17 cellular contexts compared by ENCODE assay signal in the genomic region with DNA sequence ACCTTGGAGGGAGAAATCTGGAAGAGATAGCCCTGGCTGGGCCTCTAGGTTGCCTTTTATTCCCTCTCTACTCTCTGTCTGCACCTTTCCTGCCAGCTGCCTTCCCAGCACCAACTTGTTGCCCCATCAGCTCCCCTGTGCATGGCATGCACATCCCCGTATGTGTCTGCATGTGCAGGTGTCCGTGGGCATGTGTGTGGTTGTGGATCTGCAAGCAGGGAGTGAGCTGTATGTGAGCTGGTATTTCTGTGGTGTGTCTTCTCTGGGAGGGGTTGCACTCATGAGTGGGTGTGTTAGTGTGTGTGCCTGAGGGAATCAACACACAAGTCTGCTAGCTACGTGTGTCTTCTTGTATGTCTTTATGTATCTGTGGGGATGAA. TPM values are rescaled to one million over a fixed set of nuclear protein-coding genes. Genes with fewer than 3 reads are reported as not detected.
DNase-seq lines count a peak whose midpoint lies in the region; ATAC-seq and TF ChIP-seq lines count a peak whose summit lies in the region.
"Had no signal": no experiment of that assay in that cellular context is flagged by ENCODE, and none has a peak within 500 bp of the region (broad histone marks: within the 10 kb centered on the region; RNA-seq: fewer than 3 reads in every experiment).

No MANE protein-coding gene starts in this region.

- no peaks in the 10 kb centered on the region for H3K9me3 Mint-ChIP-seq in activated CD4-positive, alpha-beta T cell treated with anti-CD3 and anti-CD28 coated beads, Interleukin-2, amount 10 ng/mL, durations not matched to agents 24 days and 14 days
- no peaks in the 10 kb centered on the region for H3K9me3 Mint-ChIP-seq in activated CD4-positive, alpha-beta T cell treated with anti-CD3 and anti-CD28 coated beads, Interleukin-2, amount 10 ng/mL, durations not matched to agents 7 days and 5 days
- peaks cover 5% of the 10 kb centered on the region for H3K9me3 Mint-ChIP-seq in chondrocyte (ENCODE audit: low read depth)
- peaks cover 0 to 3% of the 10 kb centered on the region in 2 donors for H3K9me3 Mint-ChIP-seq in stimulated activated naive B cell treated with anti-CD40 and anti-IgM and Interleukin-4, amounts not matched to agents 10 μg/mL and 1 μg/mL and 100 μg/mL, for 72 hours
- H3K9me3 Mint-ChIP-seq in CD4-positive, alpha-beta T cell, result no peaks in the 10 kb centered on the region

- H3K27ac ChIP-seq in CD4-positive, alpha-beta T cell (ENCODE audit: low read depth, low read length), result no peak overlapping the region
- H3K27ac ChIP-seq: C4-2B, HL-60, RWPE1 had no signal

- TF ChIP-seq CTCF in chondrocyte (IDR thresholded peaks at IDR 0.05), result no peak
- no peak for TF ChIP-seq CTCF in CD4-positive, alpha-beta T cell (IDR thresholded peaks at IDR 0.05)

- no peaks in the 10 kb centered on the region for H3K9me3 ChIP-seq in CD4-positive, alpha-beta T cell (ENCODE audit: control insufficient read depth, low read length)

- no peak overlapping the region for H3K4me3 Mint-ChIP-seq in activated CD4-positive, alpha-beta T cell treated with anti-CD3 and anti-CD28 coated beads, Interleukin-2, amount 10 ng/mL, durations not matched to agents 24 days and 14 days
- H3K4me3 Mint-ChIP-seq in activated CD4-positive, alpha-beta T cell treated with anti-CD3 and anti-CD28 coated beads, Interleukin-2, amount 10 ng/mL, durations not matched to agents 7 days and 5 days, result no peak overlapping the region
- no peak overlapping the region for H3K4me3 Mint-ChIP-seq in chondrocyte (ENCODE audit: unreplicated experiment)
- no peak overlapping the region for H3K4me3 Mint-ChIP-seq in stimulated activated naive B cell treated with anti-CD40 and anti-IgM and Interleukin-4, amounts not matched to agents 10 μg/mL and 1 μg/mL and 100 μg/mL, for 72 hours
- no peak overlapping the region for H3K4me3 Mint-ChIP-seq in CD4-positive, alpha-beta T cell

- intact Hi-C loops in activated CD4-positive, alpha-beta T cell treated with anti-CD3 and anti-CD28 coated beads, Interleukin-2, amount 10 ng/mL, durations not matched to agents 24 days and 14 days (cut with micrococcal nuclease), result loop anchor here (5.0 to 10.0 kb wide), 2 partner anchors 49 to 54 kb away; partner anchors contain the start of gene ARHGAP4
- intact Hi-C loops in CD4-positive, alpha-beta T cell (cut with DNase I, micrococcal nuclease), result no loop called here

- no peak for ATAC-seq in stimulated activated naive B cell treated with anti-CD40 and anti-IgM and Interleukin-4, amounts not matched to agents 10 μg/mL and 1 μg/mL and 100 μg/mL, for 72 hours (replicated peaks)
- ATAC-seq in CD4-positive, alpha-beta T cell (ENCODE audit: poor library complexity), result no peak

- peaks cover 14% of the 10 kb centered on the region for H3K27me3 ChIP-seq in CD4-positive, alpha-beta T cell (ENCODE audit: control insufficient read depth, insufficient read depth, low read length)

- peaks cover 18% of the 10 kb centered on the region for H3K4me1 Mint-ChIP-seq in activated CD4-positive, alpha-beta T cell treated with anti-CD3 and anti-CD28 coated beads, Interleukin-2, amount 10 ng/mL, durations not matched to agents 24 days and 14 days
- peaks cover 21% of the 10 kb centered on the region for H3K4me1 Mint-ChIP-seq in activated CD4-positive, alpha-beta T cell treated with anti-CD3 and anti-CD28 coated beads, Interleukin-2, amount 10 ng/mL, durations not matched to agents 7 days and 5 days
- H3K4me1 Mint-ChIP-seq in chondrocyte (ENCODE audit: low read depth), result no peaks in the 10 kb centered on the region
- H3K4me1 Mint-ChIP-seq in stimulated activated naive B cell treated with anti-CD40 and anti-IgM and Interleukin-4, amounts not matched to agents 10 μg/mL and 1 μg/mL and 100 μg/mL, for 72 hours, result peaks cover 20 to 25% of the 10 kb centered on the region in 2 donors
- peaks cover 15% of the 10 kb centered on the region for H3K4me1 Mint-ChIP-seq in CD4-positive, alpha-beta T cell (ENCODE audit: low read depth)

- CTCF ChIA-PET in activated CD4-positive, alpha-beta T cell treated with anti-CD3 and anti-CD28 coated beads, Interleukin-2, amount 10 ng/mL, durations not matched to agents 7 days and 5 days (lab: Charles Lee), result no interaction called here
- CTCF ChIA-PET in CD4-positive, alpha-beta T cell (lab: Charles Lee), result no interaction called here

- POLR2A ChIA-PET in activated CD4-positive, alpha-beta T cell treated with anti-CD3 and anti-CD28 coated beads, Interleukin-2, amount 10 ng/mL, durations not matched to agents 7 days and 5 days (lab: Charles Lee), result interaction anchor here (0.6 kb wide), 1 partner anchor 23 kb away, joined by 3 read pairs; no protein-coding TSS in a partner anchor
- POLR2A ChIA-PET in CD4-positive, alpha-beta T cell (lab: Charles Lee), result no interaction called here

- no peaks in the 10 kb centered on the region for H3K36me3 Mint-ChIP-seq in activated CD4-positive, alpha-beta T cell treated with anti-CD3 and anti-CD28 coated beads, Interleukin-2, amount 10 ng/mL, durations not matched to agents 24 days and 14 days (ENCODE audit: low read depth)
- H3K36me3 Mint-ChIP-seq in activated CD4-positive, alpha-beta T cell treated with anti-CD3 and anti-CD28 coated beads, Interleukin-2, amount 10 ng/mL, durations not matched to agents 7 days and 5 days (ENCODE audit: low read depth), result no peaks in the 10 kb centered on the region
- no peaks in the 10 kb centered on the region for H3K36me3 Mint-ChIP-seq in chondrocyte (ENCODE audit: low read depth)
- H3K36me3 Mint-ChIP-seq in stimulated activated naive B cell treated with anti-CD40 and anti-IgM and Interleukin-4, amounts not matched to agents 10 μg/mL and 1 μg/mL and 100 μg/mL, for 72 hours, result peaks cover 6 to 8% of the 10 kb centered on the region in 2 donors
- no peaks in the 10 kb centered on the region for H3K36me3 Mint-ChIP-seq in CD4-positive, alpha-beta T cell (ENCODE audit: low read depth)

- DNase-seq in activated CD4-positive, alpha-beta T cell treated with anti-CD3 and anti-CD28 coated beads, Interleukin-2, amount 10 ng/mL, durations not matched to agents 24 days and 14 days, result no peak
- no peak for DNase-seq in activated CD4-positive, alpha-beta T cell treated with anti-CD3 and anti-CD28 coated beads, Interleukin-2, amount 10 ng/mL, durations not matched to agents 7 days and 5 days
- DNase-seq in NCI-H748 (lab: John Stamatoyannopoulos, UW; ENCODE audit: unreplicated experiment) (peak; percentile 45), chondrocyte (ENCODE audit: low spot score) (peak; percentile 52), SKM-1 treated with dmso at 0.1 percent for 144 hours (lab: John Stamatoyannopoulos, UW; ENCODE audit: unreplicated experiment) (no peak)
- DNase-seq in stimulated activated naive B cell treated with anti-CD40 and anti-IgM and Interleukin-4, amounts not matched to agents 10 μg/mL and 1 μg/mL and 100 μg/mL, for 72 hours, result no peak
- DNase-seq in activated CD4-positive, alpha-beta T cell treated with anti-CD3 and anti-CD28 coated beads for 4 hours, result no peak
- no peak for DNase-seq in CD4-positive, alpha-beta T cell
- DNase-seq: DMS 273 treated with DMSO at 0.1 percent for 48 hours, NCI-H187 treated with DMSO at 0.1 percent for 48 hours, NCI-H446 treated with DMSO at 0.1 percent for 48 hours, NCI-H774 had no signal

- peaks cover 17% of the 10 kb centered on the region for H3K27me3 Mint-ChIP-seq in activated CD4-positive, alpha-beta T cell treated with anti-CD3 and anti-CD28 coated beads, Interleukin-2, amount 10 ng/mL, durations not matched to agents 24 days and 14 days
- peaks cover 25% of the 10 kb centered on the region for H3K27me3 Mint-ChIP-seq in activated CD4-positive, alpha-beta T cell treated with anti-CD3 and anti-CD28 coated beads, Interleukin-2, amount 10 ng/mL, durations not matched to agents 7 days and 5 days
- H3K27me3 Mint-ChIP-seq in chondrocyte (ENCODE audit: low read depth), result peaks cover 4% of the 10 kb centered on the region
- peaks cover 62 to 69% of the 10 kb centered on the region in 2 donors for H3K27me3 Mint-ChIP-seq in stimulated activated naive B cell treated with anti-CD40 and anti-IgM and Interleukin-4, amounts not matched to agents 10 μg/mL and 1 μg/mL and 100 μg/mL, for 72 hours
- peaks cover 19% of the 10 kb centered on the region for H3K27me3 Mint-ChIP-seq in CD4-positive, alpha-beta T cell

- H3K27ac Mint-ChIP-seq in activated CD4-positive, alpha-beta T cell treated with anti-CD3 and anti-CD28 coated beads, Interleukin-2, amount 10 ng/mL, durations not matched to agents 24 days and 14 days, result peak overlapping the region; percentile 1
- no peak overlapping the region for H3K27ac Mint-ChIP-seq in activated CD4-positive, alpha-beta T cell treated with anti-CD3 and anti-CD28 coated beads, Interleukin-2, amount 10 ng/mL, durations not matched to agents 7 days and 5 days
- no peak overlapping the region for H3K27ac Mint-ChIP-seq in chondrocyte (ENCODE audit: unreplicated experiment)
- peak overlapping the region; percentile 68 for H3K27ac Mint-ChIP-seq in stimulated activated naive B cell treated with anti-CD40 and anti-IgM and Interleukin-4, amounts not matched to agents 10 μg/mL and 1 μg/mL and 100 μg/mL, for 72 hours
- H3K27ac Mint-ChIP-seq in CD4-positive, alpha-beta T cell, result no peak overlapping the region

RNA-seq across cellular contexts. Expression of gene L1CAM, which starts 9.9 kb away (rescaled TPM):
- 1.3 and 1.6 TPM in 2 replicates for total RNA-seq in activated CD4-positive, alpha-beta T cell treated with anti-CD3 and anti-CD28 coated beads, Interleukin-2, amount 10 ng/mL, durations not matched to agents 24 days and 14 days
- total RNA-seq in activated CD4-positive, alpha-beta T cell treated with anti-CD3 and anti-CD28 coated beads, Interleukin-2, amount 10 ng/mL, durations not matched to agents 7 days and 5 days, result 1 to 10 TPM; 1.9 to 2.1 TPM
- total RNA-seq in chondrocyte, result 2.2 to 2.9 TPM (median 2.5 TPM) in 3 replicates
- 1 to 10 TPM in 1 of 2 experiments, under 1 TPM in 1; 0.89 to 1.2 TPM for total RNA-seq in CD4-positive, alpha-beta T cell

RNA-seq across cellular contexts. Expression of gene AVPR2, which starts 28.4 kb away (rescaled TPM):
- total RNA-seq in activated CD4-positive, alpha-beta T cell treated with anti-CD3 and anti-CD28 coated beads, Interleukin-2, amount 10 ng/mL, durations not matched to agents 24 days and 14 days, result not detected in 2 replicates
- not detected for total RNA-seq in activated CD4-positive, alpha-beta T cell treated with anti-CD3 and anti-CD28 coated beads, Interleukin-2, amount 10 ng/mL, durations not matched to agents 7 days and 5 days
- total RNA-seq in chondrocyte, result not detected in 3 replicates
- total RNA-seq in CD4-positive, alpha-beta T cell, result not detected
- total RNA-seq: Daoy, PC-3 had no signal

RNA-seq across cellular contexts. Expression of gene PDZD4, which starts 45.8 kb away (rescaled TPM):
- 0.26 and 0.58 TPM in 2 replicates for total RNA-seq in activated CD4-positive, alpha-beta T cell treated with anti-CD3 and anti-CD28 coated beads, Interleukin-2, amount 10 ng/mL, durations not matched to agents 24 days and 14 days
- total RNA-seq in activated CD4-positive, alpha-beta T cell treated with anti-CD3 and anti-CD28 coated beads, Interleukin-2, amount 10 ng/mL, durations not matched to agents 7 days and 5 days, result under 1 TPM; 0.32 to 0.60 TPM
- total RNA-seq in chondrocyte, result 24.8 to 27.2 TPM (median 25.4 TPM) in 3 replicates
- 10 to 100 TPM; 24.8 to 26.8 TPM for total RNA-seq in CD4-positive, alpha-beta T cell

RNA-seq across cellular contexts. Expression of gene ARHGAP4, which starts 50.0 kb away (rescaled TPM):
- 135 and 137 TPM in 2 replicates for total RNA-seq in activated CD4-positive, alpha-beta T cell treated with anti-CD3 and anti-CD28 coated beads, Interleukin-2, amount 10 ng/mL, durations not matched to agents 24 days and 14 days
- 100 to 1,000 TPM; 303 to 334 TPM for total RNA-seq in activated CD4-positive, alpha-beta T cell treated with anti-CD3 and anti-CD28 coated beads, Interleukin-2, amount 10 ng/mL, durations not matched to agents 7 days and 5 days
- 2.8 to 3.7 TPM (median 3.1 TPM) in 3 replicates for total RNA-seq in chondrocyte
- total RNA-seq in CD4-positive, alpha-beta T cell, result 100 to 1,000 TPM; 456 to 463 TPM

RNA-seq across cellular contexts. Expression of gene NAA10, which starts 58.7 kb away (rescaled TPM):
- total RNA-seq in activated CD4-positive, alpha-beta T cell treated with anti-CD3 and anti-CD28 coated beads, Interleukin-2, amount 10 ng/mL, durations not matched to agents 24 days and 14 days, result 153 and 168 TPM in 2 replicates
- 10 to 100 TPM; 72.9 to 83.2 TPM for total RNA-seq in activated CD4-positive, alpha-beta T cell treated with anti-CD3 and anti-CD28 coated beads, Interleukin-2, amount 10 ng/mL, durations not matched to agents 7 days and 5 days
- total RNA-seq in chondrocyte, result 89.5 to 99.8 TPM (median 91.4 TPM) in 3 replicates
- total RNA-seq in CD4-positive, alpha-beta T cell, result 10 to 100 TPM; 41.5 to 42.0 TPM

Comparison
In these comparisons a context has a peak if more than half of its experiments do, and no peak if none do; other contexts are left out.
1. H3K27ac Mint-ChIP-seq: peak in activated CD4-positive, alpha-beta T cell treated with anti-CD3 and anti-CD28 coated beads, Interleukin-2, amount 10 ng/mL, durations not matched to agents 24 days and 14 days (single experiment) and stimulated activated naive B cell treated with anti-CD40 and anti-IgM and Interleukin-4, amounts not matched to agents 10 μg/mL and 1 μg/mL and 100 μg/mL, for 72 hours (single experiment); none in activated CD4-positive, alpha-beta T cell treated with anti-CD3 and anti-CD28 coated beads, Interleukin-2, amount 10 ng/mL, durations not matched to agents 7 days and 5 days (single experiment), chondrocyte (single experiment) and CD4-positive, alpha-beta T cell (single experiment).
2. DNase-seq: peak in NCI-H748 (single experiment) and chondrocyte (single experiment); none in activated CD4-positive, alpha-beta T cell treated with anti-CD3 and anti-CD28 coated beads, Interleukin-2, amount 10 ng/mL, durations not matched to agents 24 days and 14 days (single experiment), activated CD4-positive, alpha-beta T cell treated with anti-CD3 and anti-CD28 coated beads, Interleukin-2, amount 10 ng/mL, durations not matched to agents 7 days and 5 days (single experiment), stimulated activated naive B cell treated with anti-CD40 and anti-IgM and Interleukin-4, amounts not matched to agents 10 μg/mL and 1 μg/mL and 100 μg/mL, for 72 hours (single experiment), SKM-1 treated with dmso at 0.1 percent for 144 hours (single experiment), activated CD4-positive, alpha-beta T cell treated with anti-CD3 and anti-CD28 coated beads for 4 hours (0 of 2) and CD4-positive, alpha-beta T cell (0 of 10).
3. RNA of gene PDZD4, which starts 45.8 kb away (total RNA-seq): 24.8 to 26.8 TPM in CD4-positive, alpha-beta T cell and 24.8 to 27.2 TPM in chondrocyte; 0.32 to 0.60 TPM in activated CD4-positive, alpha-beta T cell treated with anti-CD3 and anti-CD28 coated beads, Interleukin-2, amount 10 ng/mL, durations not matched to agents 7 days and 5 days and 0.26 to 0.58 TPM in activated CD4-positive, alpha-beta T cell treated with anti-CD3 and anti-CD28 coated beads, Interleukin-2, amount 10 ng/mL, durations not matched to agents 24 days and 14 days; every median in the first group is over 10 times any median in the second.